ENCODE assay signal across 10 cellular contexts in the genomic region with DNA sequence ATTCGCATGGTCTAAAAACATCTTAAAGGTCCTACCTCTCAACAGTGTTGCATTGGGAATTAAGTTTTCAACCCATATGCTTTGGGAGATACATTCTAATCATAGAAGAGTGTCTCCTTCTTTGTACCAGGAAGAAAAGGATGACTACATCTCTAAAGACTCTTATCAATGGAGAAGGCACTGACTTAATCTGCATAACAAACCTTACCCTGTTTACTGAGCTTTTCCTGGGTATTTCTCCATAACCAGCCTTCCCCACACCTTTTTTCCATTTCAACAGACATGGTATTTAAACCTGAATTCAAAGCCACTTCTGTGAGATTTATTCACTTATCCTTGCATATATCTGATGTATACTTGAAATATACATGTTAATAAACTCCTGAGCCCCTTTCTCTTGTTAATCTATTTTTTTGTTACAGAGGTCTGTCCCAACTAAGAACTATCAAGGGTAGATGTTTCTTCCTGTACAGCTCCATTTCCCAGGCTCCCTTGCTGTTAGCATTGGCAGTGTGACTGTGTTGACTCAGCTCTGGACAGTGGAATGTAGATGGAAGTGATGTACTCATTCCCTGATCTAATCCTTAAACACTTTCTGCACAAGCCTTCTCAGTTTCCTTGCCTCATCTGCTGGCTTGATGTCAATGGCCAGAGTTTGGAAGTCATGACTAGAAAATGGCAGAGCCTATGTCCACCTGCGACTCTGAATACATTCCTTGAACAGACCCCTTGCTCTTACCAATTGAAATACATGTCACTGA.
A peak's percentile ranks its signal among the peaks of the same experiment; 100 is the strongest.
DNase-seq lines count a peak whose midpoint lies in the region; ATAC-seq lines count a peak whose summit lies in the region.
"Had no signal": no experiment of that assay in that cellular context is flagged by ENCODE, and none has a peak within 500 bp of the region (broad histone marks: within the 10 kb centered on the region; RNA-seq: fewer than 3 reads in every experiment).

No MANE protein-coding gene starts in this region.

- no peak for ATAC-seq in HG02678 (IDR thresholded peaks at IDR 0.05; ENCODE audit: unreplicated experiment)

- DNase-seq in DMS53 (lab: John Stamatoyannopoulos, UW) (peak; percentile 7), DMS53 treated with DMSO at 0.1 percent for 48 hours (lab: John Stamatoyannopoulos, UW; ENCODE audit: unreplicated experiment) (no peak), astrocyte of the hippocampus (ENCODE audit: low read depth, low spot score) (peak; percentile 79), glomerular visceral epithelial cell (ENCODE audit: extremely low spot score) (peak; percentile 21), activated gamma-delta T cell (lab: John Stamatoyannopoulos, UW) (no peak), cerebellum (ENCODE audit: low spot score) (no peak)
- no peak for DNase-seq in stimulated activated CD4-positive, alpha-beta T cell treated with anti-CD3 and anti-CD28 coated beads, Interleukin-12 subunit alpha, Interleukin-12 subunit beta, amount 100 ng/mL, for 4 hours
- DNase-seq: dermis blood vessel endothelial cell, KG1 had no signal

Comparison
In these comparisons a context has a peak if more than half of its experiments do, and no peak if none do; other contexts are left out.
1. DNase-seq: peak in DMS53 (single experiment), astrocyte of the hippocampus (single experiment) and glomerular visceral epithelial cell (single experiment); none in DMS53 treated with DMSO at 0.1 percent for 48 hours (single experiment), activated gamma-delta T cell (single experiment), stimulated activated CD4-positive, alpha-beta T cell treated with anti-CD3 and anti-CD28 coated beads, Interleukin-12 subunit alpha, Interleukin-12 subunit beta, amount 100 ng/mL, for 4 hours (single experiment) and cerebellum (single experiment).